ENCODE assay signal across 9 cellular contexts in the genomic region with DNA sequence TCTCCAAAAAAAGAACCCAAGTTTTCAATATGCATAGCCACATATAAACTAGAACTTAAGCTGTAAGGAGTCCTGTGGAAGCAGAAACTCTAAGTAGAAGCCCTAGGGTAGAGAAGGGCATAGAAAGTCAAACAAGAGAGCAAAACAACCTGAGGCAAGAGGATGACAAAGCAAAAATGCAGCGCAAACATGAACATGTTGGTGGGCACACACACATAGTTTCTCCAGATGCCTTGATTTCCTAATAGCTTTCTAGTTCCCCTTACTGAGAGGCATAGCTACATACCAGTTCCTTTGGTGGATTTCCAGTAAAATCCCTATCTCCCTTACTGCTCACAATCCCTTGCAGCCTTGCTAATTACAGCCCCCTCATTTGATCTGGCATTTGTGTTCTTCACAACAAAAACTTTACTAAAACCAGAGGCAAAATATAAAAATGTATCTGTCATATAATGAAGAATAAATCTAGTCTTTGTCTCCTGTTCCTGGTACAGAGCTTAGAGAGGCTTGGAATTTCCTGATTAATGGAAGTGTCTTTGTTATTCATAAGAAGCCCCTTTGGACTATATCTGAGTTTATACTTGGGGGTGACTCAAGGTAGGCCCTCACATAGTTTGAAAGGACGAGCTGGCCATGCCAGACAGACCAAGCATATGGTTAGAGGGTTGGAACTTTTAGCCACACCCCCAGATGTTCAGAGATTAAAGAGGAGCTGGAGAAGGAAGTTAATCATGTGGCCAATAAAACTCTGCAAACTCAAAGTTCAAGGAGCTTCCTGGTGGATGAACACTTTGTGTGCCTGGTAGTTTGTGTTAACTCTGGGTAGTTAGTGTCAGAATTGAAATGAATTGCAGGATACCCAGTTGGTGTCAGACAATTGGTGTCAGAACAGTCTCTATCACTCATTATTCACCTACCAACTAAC. TPM values are rescaled to one million over a fixed set of nuclear protein-coding genes. Genes with fewer than 3 reads are reported as not detected.
DNase-seq lines count a peak whose midpoint lies in the region; ATAC-seq and TF ChIP-seq lines count a peak whose summit lies in the region.
"Had no signal": no experiment of that assay in that cellular context is flagged by ENCODE, and none has a peak within 500 bp of the region (broad histone marks: within the 10 kb centered on the region; RNA-seq: fewer than 3 reads in every experiment).

No MANE protein-coding gene starts in this region.

- H2AFZ ChIP-seq in SK-N-SH (ENCODE audit: low read depth), result no peak overlapping the region

- TF ChIP-seq CTCF in AG09319 (IDR thresholded peaks at IDR 0.05; ENCODE audit: low read depth, low read length) (no peak), LNCaP clone FGC (IDR thresholded peaks at IDR 0.05; ENCODE audit: control insufficient read depth, extremely low read depth, insufficient read depth) (no peak), lung (IDR thresholded peaks at IDR 0.05; ENCODE audit: control extremely low read depth, extremely low read depth) (no peak), SK-N-SH (IDR thresholded peaks at IDR 0.05) (no peak)

- H3K27ac ChIP-seq in cingulate gyrus (ENCODE audit: low read depth, low read length) (peak overlapping the region; percentile 14), lung (ENCODE audit: low read depth in 1 of 2, low read length in 1 of 2) (peak overlapping the region; percentile 7 to 29), SK-N-SH (ENCODE audit: low read depth in 2 of 2, low read length in 1 of 2) (peak overlapping the region in 1 of 2 experiments; percentile 4; a peak in 1 of 4 replicates)

- WGBS in lung, 2 donors, result 15 to 34% methylated on average over 2 of the region's 2 CpGs
- 77% methylated on average over 2 of the region's 2 CpGs for WGBS in SK-N-SH (ENCODE audit: low lambda C conversion rate)

- no peaks in the 10 kb centered on the region for H3K9me2 ChIP-seq in SK-N-SH

- peaks cover 10% of the 10 kb centered on the region for H3K79me2 ChIP-seq in SK-N-SH (ENCODE audit: insufficient read depth)

- H3K9ac ChIP-seq in SK-N-SH, result no peak overlapping the region

- POLR2A ChIA-PET in SK-N-SH (lab: Yijun Ruan, JAX), result no interaction called here

- H3K4me1 ChIP-seq in lung (ENCODE audit: control insufficient read depth in 2 of 2, insufficient read depth in 2 of 2, low read length in 2 of 2) (peaks cover 0 to 3% of the 10 kb centered on the region in 2 donors), SK-N-SH (ENCODE audit: control insufficient read depth in 1 of 2, insufficient read depth in 2 of 2, low read depth in 1 of 2, low read length in 1 of 2) (peaks cover 0 to 9% of the 10 kb centered on the region in 2 experiments; a peak in 3 of 4 replicates)

- peak; percentile 43 for DNase-seq in AG09319 (ENCODE audit: extremely low read depth, low read depth)
- peak; percentile 58 for DNase-seq in LNCaP clone FGC (ENCODE audit: low read depth)
- DNase-seq in lung (ENCODE audit: low spot score), result no peak
- no peak for DNase-seq in DMS53 treated with DMSO at 0.1 percent for 48 hours (lab: John Stamatoyannopoulos, UW; ENCODE audit: unreplicated experiment)
- DNase-seq in SK-N-SH, result no peak
- DNase-seq: cerebellar nuclear complex had no signal

- ATAC-seq in lung (ENCODE audit: insufficient read depth, low FRiP score) (peak; percentile 59), HG02938 (IDR thresholded peaks at IDR 0.05; ENCODE audit: unreplicated experiment) (no peak), GM19463 (IDR thresholded peaks at IDR 0.05; ENCODE audit: unreplicated experiment) (no peak)

- H3K4me3 ChIP-seq in LNCaP clone FGC (ENCODE audit: low read depth, low read length) (no peak overlapping the region), lung (no peak overlapping the region), SK-N-SH (ENCODE audit: low read depth in 2 of 2, low read length in 1 of 2) (no peak overlapping the region)

- H3K9me3 ChIP-seq in lung (ENCODE audit: control insufficient read depth in 2 of 2, insufficient read depth in 1 of 2, low read length in 1 of 2) (no peaks in the 10 kb centered on the region), SK-N-SH (no peaks in the 10 kb centered on the region)

- no peak overlapping the region for H3K4me2 ChIP-seq in SK-N-SH

- H3F3A ChIP-seq in SK-N-SH (replicated peaks; ENCODE audit: insufficient read depth), result peaks cover 7% of the 10 kb centered on the region

- no peak for TF ChIP-seq EP300 in SK-N-SH (IDR thresholded peaks at IDR 0.05; ENCODE audit: borderline replicate concordance in 1 of 2, low read depth in 1 of 2, low read length in 1 of 2)

- H3K27me3 ChIP-seq in lung (ENCODE audit: control insufficient read depth, insufficient read depth) (no peaks in the 10 kb centered on the region), SK-N-SH (ENCODE audit: insufficient read depth) (no peaks in the 10 kb centered on the region)

- no peak for TF ChIP-seq RAD21 in SK-N-SH (IDR thresholded peaks at IDR 0.05; ENCODE audit: low read length)

- H4K20me1 ChIP-seq in SK-N-SH (ENCODE audit: insufficient read depth), result peaks cover 25% of the 10 kb centered on the region

- CTCF ChIA-PET in SK-N-SH (lab: Yijun Ruan, JAX), result interaction anchor here (0.8 kb wide), 1 partner anchor 15 kb away, joined by 3 read pairs; no protein-coding TSS in a partner anchor

- peaks cover 0 to 4% of the 10 kb centered on the region in 2 donors for H3K36me3 ChIP-seq in lung (ENCODE audit: control insufficient read depth in 2 of 2, insufficient read depth in 2 of 2, low read length in 2 of 2)
- H3K36me3 ChIP-seq in SK-N-SH (replicated peaks in 1 of 2; ENCODE audit: control insufficient read depth in 1 of 2, insufficient read depth in 2 of 2, low read length in 1 of 2), result peaks cover 43 to 62% of the 10 kb centered on the region in 2 experiments

TF ChIP-seq in SK-N-SH, 30 proteins besides CTCF, POLR2A, EP300 and RAD21:
- TF ChIP-seq, protein P1, sequence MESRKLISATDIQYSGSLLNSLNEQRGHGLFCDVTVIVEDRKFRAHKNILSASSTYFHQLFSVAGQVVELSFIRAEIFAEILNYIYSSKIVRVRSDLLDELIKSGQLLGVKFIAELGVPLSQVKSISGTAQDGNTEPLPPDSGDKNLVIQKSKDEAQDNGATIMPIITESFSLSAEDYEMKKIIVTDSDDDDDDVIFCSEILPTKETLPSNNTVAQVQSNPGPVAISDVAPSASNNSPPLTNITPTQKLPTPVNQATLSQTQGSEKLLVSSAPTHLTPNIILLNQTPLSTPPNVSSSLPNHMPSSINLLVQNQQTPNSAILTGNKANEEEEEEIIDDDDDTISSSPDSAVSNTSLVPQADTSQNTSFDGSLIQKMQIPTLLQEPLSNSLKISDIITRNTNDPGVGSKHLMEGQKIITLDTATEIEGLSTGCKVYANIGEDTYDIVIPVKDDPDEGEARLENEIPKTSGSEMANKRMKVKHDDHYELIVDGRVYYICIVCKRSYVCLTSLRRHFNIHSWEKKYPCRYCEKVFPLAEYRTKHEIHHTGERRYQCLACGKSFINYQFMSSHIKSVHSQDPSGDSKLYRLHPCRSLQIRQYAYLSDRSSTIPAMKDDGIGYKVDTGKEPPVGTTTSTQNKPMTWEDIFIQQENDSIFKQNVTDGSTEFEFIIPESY (IDR thresholded peaks at IDR 0.05; ENCODE audit: borderline replicate concordance, low read depth), result no peak
- TF ChIP-seq TAF1 (IDR thresholded peaks at IDR 0.05; ENCODE audit: borderline replicate concordance, low read depth, low read length) (no peak), SIN3A (IDR thresholded peaks at IDR 0.05; ENCODE audit: borderline replicate concordance, low read depth, low read length) (no peak), ELF1 (IDR thresholded peaks at IDR 0.05) (no peak), NFIC (IDR thresholded peaks at IDR 0.05; ENCODE audit: borderline replicate concordance) (no peak), TEAD4 (IDR thresholded peaks at IDR 0.05; ENCODE audit: borderline replicate concordance, insufficient read depth) (no peak), FOXM1 (IDR thresholded peaks at IDR 0.05; ENCODE audit: low read depth) (no peak), GATA2 (CRISPR knock-in tag; IDR thresholded peaks at IDR 0.05) (no peak)
- TF ChIP-seq, protein P2, sequence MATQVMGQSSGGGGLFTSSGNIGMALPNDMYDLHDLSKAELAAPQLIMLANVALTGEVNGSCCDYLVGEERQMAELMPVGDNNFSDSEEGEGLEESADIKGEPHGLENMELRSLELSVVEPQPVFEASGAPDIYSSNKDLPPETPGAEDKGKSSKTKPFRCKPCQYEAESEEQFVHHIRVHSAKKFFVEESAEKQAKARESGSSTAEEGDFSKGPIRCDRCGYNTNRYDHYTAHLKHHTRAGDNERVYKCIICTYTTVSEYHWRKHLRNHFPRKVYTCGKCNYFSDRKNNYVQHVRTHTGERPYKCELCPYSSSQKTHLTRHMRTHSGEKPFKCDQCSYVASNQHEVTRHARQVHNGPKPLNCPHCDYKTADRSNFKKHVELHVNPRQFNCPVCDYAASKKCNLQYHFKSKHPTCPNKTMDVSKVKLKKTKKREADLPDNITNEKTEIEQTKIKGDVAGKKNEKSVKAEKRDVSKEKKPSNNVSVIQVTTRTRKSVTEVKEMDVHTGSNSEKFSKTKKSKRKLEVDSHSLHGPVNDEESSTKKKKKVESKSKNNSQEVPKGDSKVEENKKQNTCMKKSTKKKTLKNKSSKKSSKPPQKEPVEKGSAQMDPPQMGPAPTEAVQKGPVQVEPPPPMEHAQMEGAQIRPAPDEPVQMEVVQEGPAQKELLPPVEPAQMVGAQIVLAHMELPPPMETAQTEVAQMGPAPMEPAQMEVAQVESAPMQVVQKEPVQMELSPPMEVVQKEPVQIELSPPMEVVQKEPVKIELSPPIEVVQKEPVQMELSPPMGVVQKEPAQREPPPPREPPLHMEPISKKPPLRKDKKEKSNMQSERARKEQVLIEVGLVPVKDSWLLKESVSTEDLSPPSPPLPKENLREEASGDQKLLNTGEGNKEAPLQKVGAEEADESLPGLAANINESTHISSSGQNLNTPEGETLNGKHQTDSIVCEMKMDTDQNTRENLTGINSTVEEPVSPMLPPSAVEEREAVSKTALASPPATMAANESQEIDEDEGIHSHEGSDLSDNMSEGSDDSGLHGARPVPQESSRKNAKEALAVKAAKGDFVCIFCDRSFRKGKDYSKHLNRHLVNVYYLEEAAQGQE (IDR thresholded peaks at IDR 0.05; ENCODE audit: low read depth, low read length), result no peak
TF ChIP-seq in SK-N-SH: peak in this region for 0.

RNA-seq across cellular contexts. Expression of a gene that starts 52.7 kb away (rescaled TPM):
- total RNA-seq in lung, result not detected
- not detected for polyA plus RNA-seq in lung
- not detected in 2 replicates for polyA plus RNA-seq in SK-N-SH (2012; rRNA removed)
- not detected in 2 replicates for polyA plus RNA-seq in SK-N-SH (2012; cell fraction: cytosol; rRNA removed)
- not detected in 2 replicates for polyA plus RNA-seq in SK-N-SH (2012; cell fraction: nucleus; rRNA removed)

Comparison
In these comparisons a context has a peak if more than half of its experiments do, and no peak if none do; other contexts are left out.
1. DNase-seq: peak in AG09319 (single experiment) and LNCaP clone FGC (single experiment); none in lung (single experiment), DMS53 treated with DMSO at 0.1 percent for 48 hours (single experiment) and SK-N-SH (single experiment).